In the genomic region with DNA sequence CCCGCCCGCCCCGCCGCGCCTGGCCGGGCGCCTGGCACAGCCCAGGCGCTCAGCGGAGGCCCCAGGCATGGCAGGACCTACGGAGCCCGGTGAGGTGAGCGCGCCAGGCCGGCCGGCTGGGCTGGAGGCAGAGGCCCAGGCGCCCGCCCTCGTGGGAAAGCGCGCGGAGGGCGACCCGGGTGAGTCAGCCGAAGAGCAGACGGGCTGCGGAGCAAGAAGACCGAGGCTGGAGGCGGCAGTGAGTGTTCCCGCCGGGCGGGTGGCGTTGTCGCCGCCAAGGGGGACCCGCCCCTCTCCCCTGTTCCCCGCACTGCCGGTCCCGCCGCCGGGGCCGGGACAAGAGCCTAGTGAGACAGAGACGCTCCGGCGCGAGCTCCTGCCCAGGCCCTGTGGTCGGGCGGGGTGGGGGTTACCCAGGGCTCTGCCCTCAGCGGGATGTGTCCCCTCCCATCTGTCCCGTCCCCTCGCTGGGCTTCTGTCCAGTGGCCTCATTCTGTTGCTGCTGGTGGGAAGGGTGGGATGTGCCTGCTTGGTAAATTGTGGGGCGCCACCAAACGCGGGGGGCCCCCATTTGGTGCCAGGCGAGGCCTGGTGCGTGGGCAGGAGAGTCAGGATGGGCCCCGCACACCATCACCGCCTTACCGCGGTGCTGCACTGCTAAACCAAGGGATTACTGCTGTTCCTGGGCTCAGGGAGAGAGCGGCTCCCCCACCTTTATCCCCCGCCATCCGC, we compare ENCODE assay signal across 9 cellular contexts. TPM values are rescaled to one million over a fixed set of nuclear protein-coding genes. Genes with fewer than 3 reads are reported as not detected.
DNase-seq lines count a peak whose midpoint lies in the region; ATAC-seq, FAIRE-seq and TF ChIP-seq lines count a peak whose summit lies in the region.
"Had no signal": no experiment of that assay in that cellular context is flagged by ENCODE, and none has a peak within 500 bp of the region (broad histone marks: within the 10 kb centered on the region; RNA-seq: fewer than 3 reads in every experiment).

No MANE protein-coding gene starts in this region.

- in situ Hi-C loops in HepG2 (cut with HindIII; ENCODE audit: extremely low pct_ligation_motif_present, low pct_unique_long_range_greater_than_20kb) = no loop called here

- no peaks in the 10 kb centered on the region for H3K79me1 ChIP-seq in trophoblast cell (ENCODE audit: low read length)

- H3K9me3 ChIP-seq in right lobe of liver = no peaks in the 10 kb centered on the region
- no peaks in the 10 kb centered on the region for H3K9me3 ChIP-seq in HepG2 (ENCODE audit: low read length)
- H3K9me3 ChIP-seq in cardiac muscle cell (ENCODE audit: low read depth) = no peaks in the 10 kb centered on the region
- H3K9me3 ChIP-seq in trophoblast cell (ENCODE audit: insufficient read depth, low read depth, low read length) = peaks cover 8% of the 10 kb centered on the region
- H3K9me3 ChIP-seq in uterus = no peaks in the 10 kb centered on the region

- H3K27me3 ChIP-seq in right lobe of liver (no peaks in the 10 kb centered on the region), HepG2 (ENCODE audit: control insufficient read depth in 1 of 2, insufficient read depth in 2 of 2, low read length in 2 of 2) (peaks cover 1 to 30% of the 10 kb centered on the region in 2 experiments; a peak in 4 of 5 replicates), cardiac muscle cell (peaks cover 59% of the 10 kb centered on the region), trophoblast cell (ENCODE audit: insufficient read depth, low read length) (peaks cover 24% of the 10 kb centered on the region), uterus (no peaks in the 10 kb centered on the region)

- H3K14ac ChIP-seq in trophoblast cell (ENCODE audit: low read length) = no peak overlapping the region

- H4K12ac ChIP-seq in trophoblast cell (ENCODE audit: low read depth, low read length) = no peak overlapping the region

- no peak overlapping the region for H2BK120ac ChIP-seq in trophoblast cell (ENCODE audit: insufficient read depth, low read length, poor library complexity)

- FAIRE-seq in HepG2 (lab: Jason Lieb, UNC) = no peak

- H4K8ac ChIP-seq in trophoblast cell (ENCODE audit: low read depth, low read length) = no peak overlapping the region

- intact Hi-C loops in right lobe of liver (cut with DNase I) = no loop called here
- intact Hi-C loops in HepG2 (cut with micrococcal nuclease; ENCODE audit: unreplicated experiment) = no loop called here
- intact Hi-C loops in uterus (cut with DNase I; ENCODE audit: low total_unique reads) = no loop called here

- BruUV-seq in HepG2 (replicated peaks; lab: Mats Ljungman, UMichigan) = no TSS peak

- no peak overlapping the region for H3K23ac ChIP-seq in trophoblast cell (ENCODE audit: low read length)

- no peak overlapping the region for H3K9ac ChIP-seq in HepG2 (ENCODE audit: insufficient read depth, low read depth, low read length)
- no peak overlapping the region for H3K9ac ChIP-seq in trophoblast cell (ENCODE audit: low read length)

- H3K36me3 ChIP-seq in right lobe of liver (no peaks in the 10 kb centered on the region), HepG2 (replicated peaks in 1 of 2; ENCODE audit: control insufficient read depth in 1 of 2, insufficient read depth in 2 of 2, low read length in 2 of 2) (no peaks in the 10 kb centered on the region), cardiac muscle cell (no peaks in the 10 kb centered on the region), trophoblast cell (ENCODE audit: control insufficient read depth in 1 of 2, insufficient read depth in 2 of 2, low read length in 2 of 2) (no peaks in the 10 kb centered on the region), uterus (no peaks in the 10 kb centered on the region)

- CTCF ChIA-PET in HepG2 (lab: Yijun Ruan, JAX; ENCODE audit: low intra/inter-chr PET ratio, low total read pairs) = no interaction called here

- H2AFZ ChIP-seq in HepG2 (ENCODE audit: low read length) (no peak overlapping the region), trophoblast cell (ENCODE audit: insufficient read depth, low read length, poor library complexity) (no peak overlapping the region)

- no peaks in the 10 kb centered on the region for H4K20me1 ChIP-seq in HepG2 (ENCODE audit: insufficient read depth, low read length)

- ATAC-seq in right lobe of liver (peak; percentile 75 to 87 (median 75)), HepG2 (no peak), GM21619 (IDR thresholded peaks at IDR 0.05; ENCODE audit: unreplicated experiment) (no peak)

- TF ChIP-seq POLR2A in right lobe of liver (IDR thresholded peaks at IDR 0.05) (no peak), HepG2 (IDR thresholded peaks at IDR 0.05; ENCODE audit: insufficient read depth in 1 of 2, low read depth in 2 of 2, low read length in 2 of 2) (no peak), uterus (IDR thresholded peaks at IDR 0.05) (peak in 1 of 2 donors; percentile 36)

- no peak overlapping the region for H3K4ac ChIP-seq in trophoblast cell (ENCODE audit: low read depth, low read length)

- POLR2A ChIA-PET in HepG2 (lab: Yijun Ruan, JAX) = interaction anchor here (0.8 kb wide), 1 partner anchor 28 kb away, joined by 3 read pairs; no protein-coding TSS in a partner anchor

- H2AK5ac ChIP-seq in trophoblast cell (ENCODE audit: low read length) = no peak overlapping the region

- H3K27ac ChIP-seq in right lobe of liver = no peak overlapping the region
- no peak overlapping the region for H3K27ac ChIP-seq in HepG2 (ENCODE audit: extremely low read length, insufficient read depth, low read length)
- H3K27ac ChIP-seq in cardiac muscle cell = no peak overlapping the region
- no peak overlapping the region for H3K27ac ChIP-seq in trophoblast cell (ENCODE audit: low read depth, low read length)
- peak overlapping the region; percentile 22 to 62 for H3K27ac ChIP-seq in uterus

- no peak overlapping the region for H3K4me2 ChIP-seq in HepG2 (ENCODE audit: low read depth, low read length)
- H3K4me2 ChIP-seq in trophoblast cell (ENCODE audit: low read length) = peak overlapping the region; percentile 57

- H3K79me2 ChIP-seq in HepG2 (ENCODE audit: insufficient read depth, low read length) (no peaks in the 10 kb centered on the region), trophoblast cell (ENCODE audit: control insufficient read depth, insufficient read depth, low read length, poor library complexity) (no peaks in the 10 kb centered on the region)

- H3K18ac ChIP-seq in trophoblast cell (ENCODE audit: low read length) = no peak overlapping the region

- peak in 1 of 3 donors; percentile 73 for DNase-seq in right lobe of liver
- no peak for DNase-seq in HepG2 (ENCODE audit: low spot score)
- DNase-seq in activated T-helper 9 cell treated with anti-CD3 and anti-CD28 coated beads, Interleukin-2, amount 50 U/mL, for 16 hours (ENCODE audit: low read depth) = peak; percentile 31
- peak; percentile 68 to 75 for DNase-seq in cardiac muscle cell (ENCODE audit: low read depth in 1 of 2, low spot score in 1 of 2)
- DNase-seq in trophoblast cell = peak in 1 of 2 donors; percentile 42
- peak; percentile 71 to 78 for DNase-seq in uterus
- DNase-seq in DMS114 treated with DMSO at 0.1 percent for 48 hours (lab: John Stamatoyannopoulos, UW; ENCODE audit: unreplicated experiment) = no peak

- peak in 1 of 4 donors; percentile 11 for TF ChIP-seq CTCF in right lobe of liver (IDR thresholded peaks at IDR 0.05)
- no peak for TF ChIP-seq CTCF in HepG2 (CRISPR knock-in tag; IDR thresholded peaks at IDR 0.05)
- TF ChIP-seq CTCF in cardiac muscle cell (IDR thresholded peaks at IDR 0.05; ENCODE audit: low read depth, low read length) = no peak
- TF ChIP-seq CTCF in uterus (IDR thresholded peaks at IDR 0.05) = peak in 2 of 4 experiments; percentile 34 to 41

- TF ChIP-seq EP300 in HepG2 (IDR thresholded peaks at IDR 0.05; ENCODE audit: low read depth in 2 of 2, low read length in 2 of 2) = no peak
- no peak for TF ChIP-seq EP300 in HepG2 (CRISPR knock-in tag; IDR thresholded peaks at IDR 0.05; ENCODE audit: borderline replicate concordance)

- H3K4me1 ChIP-seq in right lobe of liver (peaks cover 0 to 10% (median 0%) of the 10 kb centered on the region in 4 donors), HepG2 (ENCODE audit: insufficient read depth, low read length) (no peaks in the 10 kb centered on the region), cardiac muscle cell (ENCODE audit: low read depth) (peaks cover 5% of the 10 kb centered on the region), trophoblast cell (ENCODE audit: control insufficient read depth in 1 of 2, insufficient read depth in 2 of 2, low read length in 2 of 2) (peaks cover 11 to 14% of the 10 kb centered on the region in 2 experiments), uterus (no peaks in the 10 kb centered on the region)

- WGBS in right lobe of liver (ENCODE audit: insufficient coverage, low coverage, low lambda C conversion rate, missing lambda C conversion rate) = under 1% methylated on average over 21 of the region's 62 CpGs
- WGBS in HepG2 (ENCODE audit: low lambda C conversion rate) = 80% methylated on average over 21 of the region's 62 CpGs
- WGBS in trophoblast cell (ENCODE audit: extremely low coverage, insufficient coverage, insufficient read length) = no CpG with 5 or more reads among the region's 62 CpGs

- peak overlapping the region; percentile 25 for H2BK12ac ChIP-seq in trophoblast cell (ENCODE audit: low read length)

- H4K91ac ChIP-seq in trophoblast cell (ENCODE audit: low read depth, low read length) = no peak overlapping the region

- TF ChIP-seq RAD21 in HepG2 (CRISPR knock-in tag; IDR thresholded peaks at IDR 0.05) = no peak

- peak overlapping the region; percentile 5 to 35 (median 11) for H3K4me3 ChIP-seq in right lobe of liver
- no peak overlapping the region for H3K4me3 ChIP-seq in HepG2 (replicated peaks in 1 of 3; ENCODE audit: insufficient read depth in 1 of 3, low read depth in 2 of 3, low read length in 3 of 3)
- peak overlapping the region; percentile 15 for H3K4me3 ChIP-seq in cardiac muscle cell
- peak overlapping the region; percentile 16 for H3K4me3 ChIP-seq in trophoblast cell (ENCODE audit: low read depth, low read length)
- H3K4me3 ChIP-seq in uterus = peak overlapping the region; percentile 13 to 32

- H2BK5ac ChIP-seq in trophoblast cell (ENCODE audit: low read depth, low read length, poor library complexity) = no peak overlapping the region

RNA-seq across cellular contexts. Expression of gene NODAL, which starts 17.0 kb away (rescaled TPM):
- total RNA-seq in right lobe of liver = not detected
- 0.24 TPM in 1 of 2 replicates, not detected in the other for total RNA-seq in HepG2 (2016; rRNA removed; fragmentation: Illumina TruSeq; extraction: Trizol)
- not detected in 2 replicates for total RNA-seq in HepG2 (2016; cell fraction: cytosol; rRNA removed; fragmentation: Illumina TruSeq; extraction: Trizol; ENCODE audit: low read depth)
- total RNA-seq in HepG2 (2016; cell fraction: insoluble cytoplasmic fraction; rRNA removed; fragmentation: Illumina TruSeq; extraction: Trizol) = not detected in 2 replicates
- total RNA-seq in HepG2 (2016; cell fraction: membrane; rRNA removed; fragmentation: Illumina TruSeq; extraction: Trizol) = 0.17 TPM in 1 of 2 replicates, not detected in the other
- total RNA-seq in HepG2 (2016; cell fraction: nucleus; rRNA removed; fragmentation: Illumina TruSeq; extraction: Trizol) = not detected in 2 replicates
- polyA plus RNA-seq in HepG2 (2011; rRNA removed) = not detected in 2 replicates
- not detected in 2 replicates for polyA plus RNA-seq in HepG2 (2011; cell fraction: cytosol; rRNA removed)
- polyA plus RNA-seq in HepG2 (2011; cell fraction: nucleus; rRNA removed) = not detected in 2 replicates
- not detected in 2 replicates for polyA plus RNA-seq in HepG2 (2012)
- not detected in 2 replicates for polyA plus RNA-seq in HepG2 (2016; cell fraction: cytosol; fragmentation: Illumina TruSeq; extraction: Trizol; ENCODE audit: low read depth)
- not detected in 2 replicates for polyA plus RNA-seq in HepG2 (2016; cell fraction: insoluble cytoplasmic fraction; fragmentation: Illumina TruSeq; extraction: Trizol; ENCODE audit: low read depth)
- not detected in 2 replicates for polyA plus RNA-seq in HepG2 (2016; cell fraction: membrane; fragmentation: Illumina TruSeq; extraction: Trizol; ENCODE audit: low read depth)
- polyA plus RNA-seq in HepG2 (2016; cell fraction: nucleus; fragmentation: Illumina TruSeq; extraction: Trizol; ENCODE audit: insufficient read depth, low read depth) = not detected in 2 replicates
- not detected in 2 replicates for polyA minus RNA-seq in HepG2 (2011; rRNA and poly(A)+ RNA removed; ENCODE audit: low replicate concordance)
- not detected in 2 replicates for polyA minus RNA-seq in HepG2 (2011; cell fraction: cytosol; rRNA and poly(A)+ RNA removed)
- not detected in 2 replicates for polyA minus RNA-seq in HepG2 (2011; cell fraction: nucleus; rRNA and poly(A)+ RNA removed)
- 0.15 and 0.25 TPM in 2 replicates for total RNA-seq in cardiac muscle cell
- 0.07 and 0.64 TPM in 2 replicates for polyA plus RNA-seq in cardiac muscle cell
- polyA plus RNA-seq in trophoblast cell (2013) = 0.15 and 0.26 TPM in 2 replicates
- total RNA-seq in uterus = not detected
- total RNA-seq: activated CD8-positive, alpha-beta memory T cell treated with anti-CD3 and anti-CD28 coated beads for 36 hours had no signal

RNA-seq across cellular contexts. Expression of gene PALD1, which starts 20.1 kb away (rescaled TPM):
- total RNA-seq in right lobe of liver (1 to 10 TPM in 4 of 6 experiments, under 1 TPM in 2; 0.81 to 2.9 (median 1.3) TPM), HepG2 (2016; rRNA removed; fragmentation: Illumina TruSeq; extraction: Trizol) (0.06 and 0.07 TPM in 2 replicates), cardiac muscle cell (11.1 and 19.1 TPM in 2 replicates), uterus (10 to 100 TPM in 2 of 4 donors, 1 to 10 TPM in 2; 1.8 to 21.6 (median 10.3) TPM)
- total RNA-seq in HepG2 (2016; cell fraction: cytosol; rRNA removed; fragmentation: Illumina TruSeq; extraction: Trizol; ENCODE audit: low read depth) = not detected in 2 replicates
- 0.04 TPM in 1 of 2 replicates, not detected in the other for total RNA-seq in HepG2 (2016; cell fraction: insoluble cytoplasmic fraction; rRNA removed; fragmentation: Illumina TruSeq; extraction: Trizol)
- total RNA-seq in HepG2 (2016; cell fraction: membrane; rRNA removed; fragmentation: Illumina TruSeq; extraction: Trizol) = 0.03 TPM in 2 replicates
- not detected in 2 replicates for total RNA-seq in HepG2 (2016; cell fraction: nucleus; rRNA removed; fragmentation: Illumina TruSeq; extraction: Trizol)
- polyA plus RNA-seq in HepG2 (2011; rRNA removed) (0.08 and 0.09 TPM in 2 replicates), cardiac muscle cell (5.7 and 14.3 TPM in 2 replicates)
- polyA plus RNA-seq in HepG2 (2011; cell fraction: cytosol; rRNA removed) = 0.08 TPM in 2 replicates
- 0.43 and 0.50 TPM in 2 replicates for polyA plus RNA-seq in HepG2 (2011; cell fraction: nucleus; rRNA removed)
- polyA plus RNA-seq in HepG2 (2012) = 0.11 TPM in 1 of 2 replicates, not detected in the other
- polyA plus RNA-seq in HepG2 (2016; cell fraction: cytosol; fragmentation: Illumina TruSeq; extraction: Trizol; ENCODE audit: low read depth) = not detected in 2 replicates
- polyA plus RNA-seq in HepG2 (2016; cell fraction: insoluble cytoplasmic fraction; fragmentation: Illumina TruSeq; extraction: Trizol; ENCODE audit: low read depth) = not detected in 2 replicates
- polyA plus RNA-seq in HepG2 (2016; cell fraction: membrane; fragmentation: Illumina TruSeq; extraction: Trizol; ENCODE audit: low read depth) = not detected in 2 replicates
- polyA plus RNA-seq in HepG2 (2016; cell fraction: nucleus; fragmentation: Illumina TruSeq; extraction: Trizol; ENCODE audit: insufficient read depth, low read depth) = not detected in 2 replicates
- polyA minus RNA-seq in HepG2 (2011; rRNA and poly(A)+ RNA removed; ENCODE audit: low replicate concordance) = 0.05 and 0.52 TPM in 2 replicates
- not detected in 2 replicates for polyA minus RNA-seq in HepG2 (2011; cell fraction: cytosol; rRNA and poly(A)+ RNA removed)
- polyA minus RNA-seq in HepG2 (2011; cell fraction: nucleus; rRNA and poly(A)+ RNA removed) = 0.12 TPM in 1 of 2 replicates, not detected in the other
- polyA plus RNA-seq in trophoblast cell (2013) = 0.01 and 0.04 TPM in 2 replicates

RNA-seq across cellular contexts. Expression of gene EIF4EBP2, which starts 54.5 kb away (rescaled TPM):
- 10 to 100 TPM; 21.0 to 80.8 (median 56.7) TPM for total RNA-seq in right lobe of liver
- 22.0 and 38.0 TPM in 2 replicates for total RNA-seq in HepG2 (2016; rRNA removed; fragmentation: Illumina TruSeq; extraction: Trizol)
- 17.2 and 19.6 TPM in 2 replicates for total RNA-seq in HepG2 (2016; cell fraction: cytosol; rRNA removed; fragmentation: Illumina TruSeq; extraction: Trizol; ENCODE audit: low read depth)
- total RNA-seq in HepG2 (2016; cell fraction: insoluble cytoplasmic fraction; rRNA removed; fragmentation: Illumina TruSeq; extraction: Trizol) = 21.9 and 34.6 TPM in 2 replicates
- total RNA-seq in HepG2 (2016; cell fraction: membrane; rRNA removed; fragmentation: Illumina TruSeq; extraction: Trizol) = 61.0 and 70.2 TPM in 2 replicates
- total RNA-seq in HepG2 (2016; cell fraction: nucleus; rRNA removed; fragmentation: Illumina TruSeq; extraction: Trizol) = 16.9 and 19.6 TPM in 2 replicates
- polyA plus RNA-seq in HepG2 (2011; rRNA removed) = 15.2 and 16.9 TPM in 2 replicates
- polyA plus RNA-seq in HepG2 (2011; cell fraction: cytosol; rRNA removed) = 11.8 and 19.5 TPM in 2 replicates
- polyA plus RNA-seq in HepG2 (2011; cell fraction: nucleus; rRNA removed) = 6.5 and 9.6 TPM in 2 replicates
- 30.8 and 39.1 TPM in 2 replicates for polyA plus RNA-seq in HepG2 (2012)
- polyA plus RNA-seq in HepG2 (2016; cell fraction: cytosol; fragmentation: Illumina TruSeq; extraction: Trizol; ENCODE audit: low read depth) = 64.7 and 66.1 TPM in 2 replicates
- 46.1 and 53.1 TPM in 2 replicates for polyA plus RNA-seq in HepG2 (2016; cell fraction: insoluble cytoplasmic fraction; fragmentation: Illumina TruSeq; extraction: Trizol; ENCODE audit: low read depth)
- 111 and 131 TPM in 2 replicates for polyA plus RNA-seq in HepG2 (2016; cell fraction: membrane; fragmentation: Illumina TruSeq; extraction: Trizol; ENCODE audit: low read depth)
- 25.2 TPM in 2 replicates for polyA plus RNA-seq in HepG2 (2016; cell fraction: nucleus; fragmentation: Illumina TruSeq; extraction: Trizol; ENCODE audit: insufficient read depth, low read depth)
- polyA minus RNA-seq in HepG2 (2011; rRNA and poly(A)+ RNA removed; ENCODE audit: low replicate concordance) = 19.1 and 27.4 TPM in 2 replicates
- polyA minus RNA-seq in HepG2 (2011; cell fraction: cytosol; rRNA and poly(A)+ RNA removed) = 18.4 and 23.2 TPM in 2 replicates
- 15.6 and 18.5 TPM in 2 replicates for polyA minus RNA-seq in HepG2 (2011; cell fraction: nucleus; rRNA and poly(A)+ RNA removed)
- 39.1 and 43.0 TPM in 2 replicates for total RNA-seq in cardiac muscle cell
- 36.8 and 40.3 TPM in 2 replicates for polyA plus RNA-seq in cardiac muscle cell
- polyA plus RNA-seq in trophoblast cell (2013) = 71.6 and 73.5 TPM in 2 replicates
- total RNA-seq in uterus = 10 to 100 TPM; 26.9 to 70.3 (median 46.3) TPM

Comparison
In these comparisons a context has a peak if more than half of its experiments do, and no peak if none do; other contexts are left out.
1. ATAC-seq: peak in right lobe of liver (4 of 4); none in HepG2 (single experiment) and GM21619 (single experiment).
2. H3K4me3 ChIP-seq: peak in right lobe of liver (3 of 3), cardiac muscle cell (single experiment), trophoblast cell (single experiment) and uterus (2 of 2); none in HepG2 (0 of 3).
3. DNase-seq: peak in activated T-helper 9 cell treated with anti-CD3 and anti-CD28 coated beads, Interleukin-2, amount 50 U/mL, for 16 hours (single experiment), cardiac muscle cell (2 of 2) and uterus (2 of 2); none in HepG2 (single experiment) and DMS114 treated with DMSO at 0.1 percent for 48 hours (single experiment).
4. H3K27ac ChIP-seq: peak in uterus (2 of 2); none in right lobe of liver (0 of 3), HepG2 (single experiment), cardiac muscle cell (single experiment) and trophoblast cell (single experiment).